7 cellular contexts compared by ENCODE assay signal in genomic region chr10:96741557-96741956, GRCh38. TPM values are rescaled to one million over a fixed set of nuclear protein-coding genes. Genes with fewer than 3 reads are reported as not detected.
DNase-seq lines count a peak whose midpoint lies in the region; ATAC-seq and TF ChIP-seq lines count a peak whose summit lies in the region.
"Not testable (repeated sequence)": the region's sequence is repeated elsewhere in the genome, so short reads cannot be mapped to it uniquely, and the experiment has no call there.

No MANE protein-coding gene starts in this region.

- peak overlapping the region; percentile 56 for H3K27ac ChIP-seq in lower lobe of right lung

- peak in 1 of 2 donors; percentile 18 for ATAC-seq in lower lobe of right lung
- not testable (repeated sequence) for ATAC-seq in stimulated activated naive B cell treated with anti-CD40 and anti-IgM and Interleukin-4, amounts not matched to agents 10 μg/mL and 1 μg/mL and 100 μg/mL, for 72 hours (replicated peaks)

- intact Hi-C loops in CD14-positive monocyte (cut with micrococcal nuclease) = loop anchor here in 1 of 2 donors (5.0 to 10.0 kb wide), 3 partner anchors 34 to 943 kb away; partner anchors contain the start of gene AVPI1
- intact Hi-C loops in lower lobe of right lung (cut with DNase I) = not testable (repeated sequence)

- H3K27me3 ChIP-seq in iPS-15b (ENCODE audit: control insufficient read depth, insufficient read depth, low read length); lower lobe of right lung (ENCODE audit: low read depth): not testable (repeated sequence)

- H3K27ac Mint-ChIP-seq in CD14-positive monocyte (peak overlapping the region; percentile 92 to 98 (median 96)), IgD-negative memory B cell (peak overlapping the region in 2 of 3 donors; percentile 13 to 87)
- peak overlapping the region; percentile 71 for H3K27ac Mint-ChIP-seq in stimulated activated naive B cell treated with anti-CD40 and anti-IgM and Interleukin-4, amounts not matched to agents 10 μg/mL and 1 μg/mL and 100 μg/mL, for 72 hours

- H3K27me3 Mint-ChIP-seq in CD14-positive monocyte (ENCODE audit: low read depth in 3 of 3); IgD-negative memory B cell; stimulated activated naive B cell treated with anti-CD40 and anti-IgM and Interleukin-4, amounts not matched to agents 10 μg/mL and 1 μg/mL and 100 μg/mL, for 72 hours: not testable (repeated sequence)

- H3K9me3 Mint-ChIP-seq in CD14-positive monocyte; IgD-negative memory B cell; stimulated activated naive B cell treated with anti-CD40 and anti-IgM and Interleukin-4, amounts not matched to agents 10 μg/mL and 1 μg/mL and 100 μg/mL, for 72 hours: not testable (repeated sequence)

- not testable (repeated sequence) for H3K9me3 ChIP-seq in iPS-15b (ENCODE audit: control insufficient read depth, insufficient read depth, low read length); lower lobe of right lung

- H3K4me1 ChIP-seq in iPS-15b (ENCODE audit: control insufficient read depth, insufficient read depth, low read length) = peaks cover 11% of the 10 kb centered on the region
- H3K4me1 ChIP-seq in lower lobe of right lung = not testable (repeated sequence)

- not testable (repeated sequence) for H3K36me3 Mint-ChIP-seq in CD14-positive monocyte; IgD-negative memory B cell; stimulated activated naive B cell treated with anti-CD40 and anti-IgM and Interleukin-4, amounts not matched to agents 10 μg/mL and 1 μg/mL and 100 μg/mL, for 72 hours

- H3K4me1 Mint-ChIP-seq in CD14-positive monocyte (peaks cover 44% of the 10 kb centered on the region), IgD-negative memory B cell (peaks cover 23 to 42% (median 31%) of the 10 kb centered on the region in 3 donors)
- peaks cover 28 to 81% of the 10 kb centered on the region in 2 donors for H3K4me1 Mint-ChIP-seq in stimulated activated naive B cell treated with anti-CD40 and anti-IgM and Interleukin-4, amounts not matched to agents 10 μg/mL and 1 μg/mL and 100 μg/mL, for 72 hours

- not testable (repeated sequence) for TF ChIP-seq CTCF in CD14-positive monocyte (IDR thresholded peaks at IDR 0.05); lower lobe of right lung (IDR thresholded peaks at IDR 0.05)

- H3K9ac ChIP-seq in iPS-15b (ENCODE audit: low read depth, low read length) = not testable (repeated sequence)

- H3K36me3 ChIP-seq in iPS-15b (ENCODE audit: control insufficient read depth, insufficient read depth, low read length); lower lobe of right lung: not testable (repeated sequence)

- peak overlapping the region; percentile 61 to 77 for H3K4me3 Mint-ChIP-seq in CD14-positive monocyte
- H3K4me3 Mint-ChIP-seq in IgD-negative memory B cell = peak overlapping the region in 1 of 4 donors; percentile 26
- peak overlapping the region in 1 of 2 donors; percentile 77 for H3K4me3 Mint-ChIP-seq in stimulated activated naive B cell treated with anti-CD40 and anti-IgM and Interleukin-4, amounts not matched to agents 10 μg/mL and 1 μg/mL and 100 μg/mL, for 72 hours

- DNase-seq in CD14-positive monocyte (ENCODE audit: low spot score) = peak; percentile 58
- DNase-seq in NOMO-1 (lab: John Stamatoyannopoulos, UW; ENCODE audit: unreplicated experiment in 2 of 2) = peak; percentile 24 to 39
- peak; percentile 3 for DNase-seq in amniotic epithelial cell (ENCODE audit: low read depth)
- DNase-seq in lower lobe of right lung; stimulated activated naive B cell treated with anti-CD40 and anti-IgM and Interleukin-4, amounts not matched to agents 10 μg/mL and 1 μg/mL and 100 μg/mL, for 72 hours: not testable (repeated sequence)

- H3K4me3 ChIP-seq in iPS-15b (ENCODE audit: low read depth, low read length) = peak overlapping the region; percentile 20
- not testable (repeated sequence) for H3K4me3 ChIP-seq in lower lobe of right lung

RNA-seq across cellular contexts. Expression of gene PIK3AP1, which starts 21.2 kb away (rescaled TPM):
- polyA plus RNA-seq in CD14-positive monocyte (100 to 1,000 TPM in 1 of 2 donors, 10 to 100 TPM in 1; 95.5 to 157 TPM), IgD-negative memory B cell (174 TPM)
- 71.6 TPM for total RNA-seq in lower lobe of right lung
